In the genomic region with DNA sequence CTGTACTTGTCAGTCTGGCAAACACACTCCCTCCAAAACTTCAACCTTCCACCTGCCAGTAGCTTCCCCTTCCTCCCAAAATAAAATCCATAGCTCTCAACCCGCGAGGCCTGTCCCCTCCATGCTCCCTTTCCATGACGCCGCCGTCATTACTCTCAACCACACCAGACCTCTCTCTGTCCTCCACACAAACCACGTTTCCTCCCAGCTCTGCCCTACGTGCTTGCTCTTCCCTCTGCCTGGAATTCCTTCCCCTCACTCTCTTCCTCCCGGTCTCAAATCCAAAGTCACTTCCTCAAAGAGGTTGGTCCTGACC, we compare ENCODE assay signal across 15 cellular contexts.
DNase-seq lines count a peak whose midpoint lies in the region; ATAC-seq and TF ChIP-seq lines count a peak whose summit lies in the region.
"Had no signal": no experiment of that assay in that cellular context is flagged by ENCODE, and none has a peak within 500 bp of the region (broad histone marks: within the 10 kb centered on the region; RNA-seq: fewer than 3 reads in every experiment).

No MANE protein-coding gene starts in this region.

- no peaks in the 10 kb centered on the region for H3K27me3 Mint-ChIP-seq in activated T-cell treated with anti-CD3 and anti-CD28 coated beads, Interleukin-2, amount 50 U/mL, for 4 hours (ENCODE audit: low read depth)
- H3K27me3 Mint-ChIP-seq in dendritic cell treated with granulocyte-macrophage colony-stimulating factor and Interleukin-4, amounts not matched to agents 40 ng/mL and 50 ng/mL, for 4 days = peaks cover 7% of the 10 kb centered on the region

- no peaks in the 10 kb centered on the region for H3K36me3 ChIP-seq in skeletal muscle tissue (ENCODE audit: control insufficient read depth in 3 of 3, insufficient read depth in 3 of 3, low read length in 3 of 3)
- H3K36me3 ChIP-seq in ascending aorta = no peaks in the 10 kb centered on the region

- no peak for TF ChIP-seq CTCF in ascending aorta (IDR thresholded peaks at IDR 0.05)

- H3K4me3 ChIP-seq in skeletal muscle tissue (ENCODE audit: low read length in 3 of 3) (no peak overlapping the region), ascending aorta (no peak overlapping the region)
- H3K4me3 ChIP-seq: K562, mucosa of descending colon had no signal

- peak overlapping the region; percentile 0 for H3K27ac Mint-ChIP-seq in dendritic cell treated with granulocyte-macrophage colony-stimulating factor and Interleukin-4, amounts not matched to agents 40 ng/mL and 50 ng/mL, for 4 days

- H3K9me3 Mint-ChIP-seq in activated T-cell treated with anti-CD3 and anti-CD28 coated beads, Interleukin-2, amount 50 U/mL, for 4 hours = no peaks in the 10 kb centered on the region
- no peaks in the 10 kb centered on the region for H3K9me3 Mint-ChIP-seq in dendritic cell treated with granulocyte-macrophage colony-stimulating factor and Interleukin-4, amounts not matched to agents 40 ng/mL and 50 ng/mL, for 4 days

- no peak for ATAC-seq in activated T-cell treated with anti-CD3 and anti-CD28 coated beads, Interleukin-2, amount 50 U/mL, for 4 hours
- ATAC-seq: K562, mucosa of descending colon had no signal

- peaks cover 35% of the 10 kb centered on the region for H3K36me3 Mint-ChIP-seq in activated T-cell treated with anti-CD3 and anti-CD28 coated beads, Interleukin-2, amount 50 U/mL, for 4 hours (ENCODE audit: insufficient read depth)
- peaks cover 51% of the 10 kb centered on the region for H3K36me3 Mint-ChIP-seq in dendritic cell treated with granulocyte-macrophage colony-stimulating factor and Interleukin-4, amounts not matched to agents 40 ng/mL and 50 ng/mL, for 4 days (ENCODE audit: low read depth)

- H3K4me1 Mint-ChIP-seq in activated T-cell treated with anti-CD3 and anti-CD28 coated beads, Interleukin-2, amount 50 U/mL, for 4 hours (ENCODE audit: low read depth) = peaks cover 79% of the 10 kb centered on the region
- H3K4me1 Mint-ChIP-seq in dendritic cell treated with granulocyte-macrophage colony-stimulating factor and Interleukin-4, amounts not matched to agents 40 ng/mL and 50 ng/mL, for 4 days (ENCODE audit: low read depth) = peaks cover 47% of the 10 kb centered on the region

- H3K27me3 ChIP-seq in skeletal muscle tissue (ENCODE audit: control insufficient read depth in 3 of 3, insufficient read depth in 3 of 3, low read length in 3 of 3) (no peaks in the 10 kb centered on the region), ascending aorta (no peaks in the 10 kb centered on the region)

- peak overlapping the region; percentile 45 for H3K27ac ChIP-seq in skeletal muscle tissue (ENCODE audit: low read depth, low read length)
- H3K27ac ChIP-seq in ascending aorta = no peak overlapping the region
- H3K27ac ChIP-seq: epithelial cell of prostate had no signal

- H3K9me3 ChIP-seq in skeletal muscle tissue (ENCODE audit: control insufficient read depth in 3 of 3, low read length in 3 of 3) (no peaks in the 10 kb centered on the region), ascending aorta (no peaks in the 10 kb centered on the region)
- H3K9me3 ChIP-seq: mucosa of descending colon had no signal

- peak overlapping the region in 1 of 3 donors; percentile 27 for H3K9ac ChIP-seq in skeletal muscle tissue (ENCODE audit: low read depth in 1 of 3, low read length in 3 of 3)

- H3K4me1 ChIP-seq in skeletal muscle tissue (ENCODE audit: control insufficient read depth in 3 of 3, insufficient read depth in 3 of 3, low read length in 3 of 3) (peaks cover 11 to 18% (median 17%) of the 10 kb centered on the region in 3 donors), ascending aorta (peaks cover 4 to 10% of the 10 kb centered on the region in 2 donors)

- intact Hi-C loops in dendritic cell treated with granulocyte-macrophage colony-stimulating factor and Interleukin-4, amounts not matched to agents 40 ng/mL and 50 ng/mL, for 4 days (cut with micrococcal nuclease) = no loop called here
- intact Hi-C loops in ascending aorta (cut with DNase I) = no loop called here

- H3K4me3 Mint-ChIP-seq in activated T-cell treated with anti-CD3 and anti-CD28 coated beads, Interleukin-2, amount 50 U/mL, for 4 hours = peak overlapping the region; percentile 64
- no peak overlapping the region for H3K4me3 Mint-ChIP-seq in dendritic cell treated with granulocyte-macrophage colony-stimulating factor and Interleukin-4, amounts not matched to agents 40 ng/mL and 50 ng/mL, for 4 days

- DNase-seq in activated T-cell treated with anti-CD3 and anti-CD28 coated beads, Interleukin-2, amount 50 U/mL, for 4 hours = no peak
- DNase-seq in activated T-cell treated with anti-CD3 and anti-CD28 coated beads, Interleukin-2, amount 50 U/mL, for 48 hours = no peak
- DNase-seq in MV-4-11 (lab: John Stamatoyannopoulos, UW) (peak; percentile 28), kidney glomerular epithelial cell (lab: John Stamatoyannopoulos, UW) (no peak), ascending aorta (ENCODE audit: low spot score in 2 of 2) (no peak), COLO829 (ENCODE audit: low spot score) (no peak)
- DNase-seq: ACHN, Calu3, islet precursor cell, mucosa of descending colon, NCI-H1436 treated with DMSO at 0.1 percent for 48 hours had no signal
